ENCODE assay signal across 12 cellular contexts in genomic region chr16:81633680-81634379, GRCh38.
DNase-seq lines count a peak whose midpoint lies in the region; ATAC-seq and TF ChIP-seq lines count a peak whose summit lies in the region.
"Had no signal": no experiment of that assay in that cellular context is flagged by ENCODE, and none has a peak within 500 bp of the region (broad histone marks: within the 10 kb centered on the region; RNA-seq: fewer than 3 reads in every experiment).

No MANE protein-coding gene starts in this region.

- ATAC-seq in effector memory CD8-positive, alpha-beta T cell (replicated peaks) = no peak
- ATAC-seq in GM19467 (IDR thresholded peaks at IDR 0.05; ENCODE audit: unreplicated experiment) (no peak), HG02973 (IDR thresholded peaks at IDR 0.05; ENCODE audit: unreplicated experiment) (no peak)

- BruUV-seq in Calu3 (replicated peaks; lab: Mats Ljungman, UMichigan) = no TSS peak
- TSS peak; percentile 42 for BruUV-seq in PC-9 (replicated peaks; lab: Mats Ljungman, UMichigan)

- no peaks in the 10 kb centered on the region for H3K27me3 Mint-ChIP-seq in Calu3 (ENCODE audit: unreplicated experiment)
- no peaks in the 10 kb centered on the region for H3K27me3 Mint-ChIP-seq in effector memory CD8-positive, alpha-beta T cell
- H3K27me3 Mint-ChIP-seq in neural progenitor cell (ENCODE audit: insufficient read depth, low read depth) = peaks cover 5% of the 10 kb centered on the region
- H3K27me3 Mint-ChIP-seq: activated B cell treated with CpG ODN at 0.5 μM for 24 hours had no signal

- H3K4me2 ChIP-seq in PC-9 = peak overlapping the region; percentile 79
- peak overlapping the region; percentile 70 for H3K4me2 ChIP-seq in neural progenitor cell

- H3K4me3 ChIP-seq in PC-9 (peak overlapping the region; percentile 36; the same call in 1 of the 2 replicates), neural progenitor cell (no peak overlapping the region)
- H3K4me3 ChIP-seq: HAP-1, SJCRH30 had no signal

- H3K9me3 ChIP-seq in PC-9 (ENCODE audit: insufficient read depth, low read depth) (no peaks in the 10 kb centered on the region), neural progenitor cell (ENCODE audit: low read depth) (no peaks in the 10 kb centered on the region)
- H3K9me3 ChIP-seq: HAP-1, SJCRH30 had no signal

- H3K9ac ChIP-seq in neural progenitor cell = no peak overlapping the region

- H3K36me3 Mint-ChIP-seq in Calu3 (ENCODE audit: insufficient read depth, unreplicated experiment) (peaks cover 46% of the 10 kb centered on the region), neural progenitor cell (peaks cover 3% of the 10 kb centered on the region)
- H3K36me3 Mint-ChIP-seq in effector memory CD8-positive, alpha-beta T cell (ENCODE audit: insufficient read depth) = peaks cover 17% of the 10 kb centered on the region

- CTCF ChIA-PET in Calu3 (lab: Charles Lee) = interaction anchor here (1.2 kb wide), 1 partner anchor 63 kb away, joined by 3 read pairs; no protein-coding TSS in a partner anchor
- CTCF ChIA-PET in PC-9 (lab: Charles Lee) = no interaction called here

- H3K36me3 ChIP-seq in PC-9 (ENCODE audit: low read depth) (no peaks in the 10 kb centered on the region), neural progenitor cell (no peaks in the 10 kb centered on the region)
- H3K36me3 ChIP-seq: HAP-1, SJCRH30 had no signal

- H3K9me3 Mint-ChIP-seq in Calu3 (ENCODE audit: low read depth, unreplicated experiment) (no peaks in the 10 kb centered on the region), neural progenitor cell (no peaks in the 10 kb centered on the region)
- no peaks in the 10 kb centered on the region for H3K9me3 Mint-ChIP-seq in effector memory CD8-positive, alpha-beta T cell
- H3K9me3 Mint-ChIP-seq: activated B cell treated with CpG ODN at 0.5 μM for 24 hours had no signal

- no peak for TF ChIP-seq CTCF in Calu3 (IDR thresholded peaks at IDR 0.05; ENCODE audit: unreplicated experiment)
- TF ChIP-seq CTCF in PC-9 (conservative IDR thresholded peaks at IDR 0.05) = no peak
- no peak for TF ChIP-seq CTCF in neural progenitor cell (IDR thresholded peaks at IDR 0.05)

- H3K4me1 Mint-ChIP-seq in Calu3 (ENCODE audit: low read depth, unreplicated experiment) (peaks cover 51% of the 10 kb centered on the region), neural progenitor cell (peaks cover 92% of the 10 kb centered on the region)
- H3K4me1 Mint-ChIP-seq in effector memory CD8-positive, alpha-beta T cell (ENCODE audit: low read depth in 2 of 2) = peaks cover 36 to 57% of the 10 kb centered on the region in 2 donors

- no peaks in the 10 kb centered on the region for H3K9me2 ChIP-seq in PC-9 (ENCODE audit: insufficient read depth)

- peak overlapping the region; percentile 82 for H3K27ac Mint-ChIP-seq in Calu3 (ENCODE audit: unreplicated experiment)
- peak overlapping the region; percentile 96 to 98 for H3K27ac Mint-ChIP-seq in effector memory CD8-positive, alpha-beta T cell
- no peak overlapping the region for H3K27ac Mint-ChIP-seq in neural progenitor cell
- H3K27ac Mint-ChIP-seq: activated B cell treated with CpG ODN at 0.5 μM for 24 hours had no signal

- H3F3A ChIP-seq in PC-9 (ENCODE audit: insufficient read depth, low read depth) (peaks cover 47% of the 10 kb centered on the region), neural progenitor cell (ENCODE audit: low read depth) (peaks cover 58% of the 10 kb centered on the region)

- DNase-seq in Calu3 (no peak), PC-9 (no peak), neural progenitor cell (ENCODE audit: low spot score) (no peak), NCI-H2171 treated with DMSO at 0.1 percent for 48 hours (lab: John Stamatoyannopoulos, UW) (no peak), NCI-H2081 (lab: John Stamatoyannopoulos, UW) (no peak)
- DNase-seq in effector memory CD8-positive, alpha-beta T cell = no peak
- DNase-seq: activated B cell treated with CpG ODN at 0.5 μM for 24 hours, NCI-H446 treated with DMSO at 0.1 percent for 48 hours had no signal

- intact Hi-C loops in Calu3 (cut with micrococcal nuclease; ENCODE audit: unreplicated experiment) = loop anchor here (2.0 to 10.0 kb wide), 2 partner anchors 47 to 229 kb away; no protein-coding TSS in a partner anchor
- intact Hi-C loops in PC-9 (cut with micrococcal nuclease; ENCODE audit: unreplicated experiment) = loop anchor here (1.0 to 5.0 kb wide), 3 partner anchors 78 to 229 kb away; no protein-coding TSS in a partner anchor

- POLR2A ChIA-PET in PC-9 (lab: Charles Lee; ENCODE audit: unreplicated experiment) = no interaction called here

- H2AFZ ChIP-seq in PC-9 = no peak overlapping the region
- no peak overlapping the region for H2AFZ ChIP-seq in neural progenitor cell (replicated peaks)

- H3K27me3 ChIP-seq in PC-9 (ENCODE audit: insufficient read depth, low read depth) (no peaks in the 10 kb centered on the region), neural progenitor cell (no peaks in the 10 kb centered on the region)
- H3K27me3 ChIP-seq: SJCRH30 had no signal

- H3K79me2 ChIP-seq in PC-9 (ENCODE audit: low read depth) (peaks cover 49% of the 10 kb centered on the region), neural progenitor cell (ENCODE audit: low read depth) (peaks cover 49% of the 10 kb centered on the region)

- H3K4me1 ChIP-seq in PC-9 (replicated peaks; ENCODE audit: insufficient read depth) = peaks cover 61% of the 10 kb centered on the region
- peaks cover 82% of the 10 kb centered on the region for H3K4me1 ChIP-seq in neural progenitor cell
- H3K4me1 ChIP-seq: HAP-1 had no signal

- H4K20me1 ChIP-seq in PC-9 (ENCODE audit: insufficient read depth) (peaks cover 18% of the 10 kb centered on the region), neural progenitor cell (ENCODE audit: low read depth) (peaks cover 94% of the 10 kb centered on the region)

- H3K4me3 Mint-ChIP-seq in Calu3 (ENCODE audit: low read depth, unreplicated experiment) = no peak overlapping the region
- H3K4me3 Mint-ChIP-seq in effector memory CD8-positive, alpha-beta T cell = peak overlapping the region; percentile 68 to 79
- peak overlapping the region; percentile 60 for H3K4me3 Mint-ChIP-seq in neural progenitor cell
- H3K4me3 Mint-ChIP-seq: activated B cell treated with CpG ODN at 0.5 μM for 24 hours had no signal

- H3K27ac ChIP-seq in PC-9 = peak overlapping the region; percentile 90
- H3K27ac ChIP-seq in neural progenitor cell = peak overlapping the region; percentile 24
